Comparison of ENCODE assay signal across 21 cellular contexts in the genomic region with DNA sequence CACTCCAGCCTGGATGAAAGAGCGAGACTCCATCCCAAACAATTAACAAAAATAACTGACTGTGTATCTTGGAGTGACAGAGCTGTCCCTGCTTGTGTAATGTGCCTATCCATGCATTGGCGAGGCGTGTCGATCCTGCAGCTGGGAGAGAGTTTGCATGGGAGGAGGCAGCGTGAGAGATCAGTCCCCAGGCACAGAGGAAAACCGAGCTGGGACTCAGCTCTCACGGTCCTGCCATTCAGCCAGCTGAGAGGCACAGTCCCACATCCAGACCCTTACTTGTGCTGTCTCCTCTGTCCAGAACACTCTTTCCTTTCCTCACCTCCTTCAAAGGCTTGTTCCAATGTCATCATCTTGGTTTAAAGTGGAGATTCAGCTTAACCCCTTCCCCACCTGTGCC. TPM values are rescaled to one million over a fixed set of nuclear protein-coding genes. Genes with fewer than 3 reads are reported as not detected.
DNase-seq lines count a peak whose midpoint lies in the region; ATAC-seq lines count a peak whose summit lies in the region.
"Had no signal": no experiment of that assay in that cellular context is flagged by ENCODE, and none has a peak within 500 bp of the region (broad histone marks: within the 10 kb centered on the region; RNA-seq: fewer than 3 reads in every experiment).

No MANE protein-coding gene starts in this region.

- H3K36me3 ChIP-seq in GM23248 (ENCODE audit: low read depth): no peaks in the 10 kb centered on the region
- no peaks in the 10 kb centered on the region for H3K36me3 ChIP-seq in esophagus (ENCODE audit: control insufficient read depth in 2 of 2, insufficient read depth in 2 of 2, low read length in 1 of 2)
- H3K36me3 ChIP-seq: BE2C, lower lobe of right lung, SJCRH30, spleen, tibial nerve had no signal

- H3K4me2 ChIP-seq in GM23248 (ENCODE audit: unreplicated experiment): no peak overlapping the region

- no peaks in the 10 kb centered on the region for H3K79me2 ChIP-seq in GM23248 (ENCODE audit: insufficient read depth)

- H3K9me3 ChIP-seq in GM23248 (ENCODE audit: low read depth) (no peaks in the 10 kb centered on the region), esophagus (ENCODE audit: control insufficient read depth in 2 of 2, insufficient read depth in 1 of 2, low read depth in 1 of 2, low read length in 1 of 2) (no peaks in the 10 kb centered on the region)
- H3K9me3 ChIP-seq: BE2C, lower lobe of right lung, SJCRH30, tibial nerve had no signal

- no peaks in the 10 kb centered on the region for H3K9me2 ChIP-seq in GM23248 (ENCODE audit: insufficient read depth)

- H3K4me3 ChIP-seq in GM23248 (no peak overlapping the region), esophagus (ENCODE audit: low read depth in 1 of 2, low read length in 2 of 2) (no peak overlapping the region)
- H3K4me3 ChIP-seq: lower lobe of right lung, SJCRH30, spleen, tibial nerve had no signal

- WGBS in GM23248 (ENCODE audit: low coverage in 1 of 2, low lambda C conversion rate in 2 of 2, missing lambda C conversion rate in 2 of 2), 2 experiments: 18 to 19% methylated on average over 7 of the region's 7 CpGs
- WGBS in esophagus, 2 donors: 26 to 62% methylated on average over 7 of the region's 7 CpGs

- no peaks in the 10 kb centered on the region for H3K27me3 ChIP-seq in GM23248 (replicated peaks; ENCODE audit: insufficient read depth)
- H3K27me3 ChIP-seq in esophagus (ENCODE audit: control insufficient read depth in 1 of 2, insufficient read depth in 2 of 2, low read length in 2 of 2): no peaks in the 10 kb centered on the region
- H3K27me3 ChIP-seq: BE2C, SJCRH30 had no signal

- H3F3A ChIP-seq in GM23248 (ENCODE audit: insufficient read depth): no peaks in the 10 kb centered on the region

- H3K4me1 ChIP-seq in GM23248 (ENCODE audit: insufficient read depth) (no peaks in the 10 kb centered on the region), esophagus (ENCODE audit: control insufficient read depth in 2 of 2, insufficient read depth in 2 of 2, low read length in 1 of 2) (peaks cover 2 to 4% of the 10 kb centered on the region in 2 donors)
- H3K4me1 ChIP-seq: SJCRH30 had no signal

- in situ Hi-C loops in GM23248 (cut with MboI): no loop called here

- H3K27ac ChIP-seq in GM23248 (no peak overlapping the region), esophagus (ENCODE audit: low read depth in 2 of 2, low read length in 1 of 2) (peak overlapping the region; percentile 15 to 61)
- H3K27ac ChIP-seq: lower lobe of right lung, SJCRH30, spleen, tibial nerve had no signal

- no peak overlapping the region for H2AFZ ChIP-seq in GM23248

- H4K20me1 ChIP-seq in GM23248 (ENCODE audit: insufficient read depth): no peaks in the 10 kb centered on the region

- ATAC-seq in GM19467 (IDR thresholded peaks at IDR 0.05; ENCODE audit: unreplicated experiment) (no peak), GM18858 (IDR thresholded peaks at IDR 0.05; ENCODE audit: unreplicated experiment) (no peak)
- ATAC-seq: stimulated activated memory B cell treated with anti-CD40 and anti-IgM and Interleukin-4, amounts not matched to agents 10 μg/mL and 1 μg/mL and 100 μg/mL, for 72 hours had no signal

- no peak overlapping the region for H3K9ac ChIP-seq in GM23248

- DNase-seq in COLO668 (lab: John Stamatoyannopoulos, UW; ENCODE audit: unreplicated experiment) (peak; percentile 53), GM23248 (peak; percentile 16), NCI-H345 (lab: John Stamatoyannopoulos, UW) (peak; percentile 60), globus pallidus (ENCODE audit: low spot score) (no peak), SKM-1 (lab: John Stamatoyannopoulos, UW; ENCODE audit: unreplicated experiment) (no peak)
- DNase-seq: activated CD4-positive, alpha-beta T cell treated with anti-CD3 and anti-CD28 coated beads, Interleukin-2, amount 10 ng/mL, durations not matched to agents 24 days and 14 days; activated naive CD4-positive, alpha-beta T cell treated with anti-CD3 and anti-CD28 coated beads, Interleukin-2, amount 50 U/mL, for 16 hours; activated T-cell treated with anti-CD3 and anti-CD28 coated beads for 4 hours; glutamatergic neuron; Karpas-422; lower lobe of right lung; naive B cell; spleen had no signal

RNA-seq across cellular contexts. Expression of a gene that starts 11.9 kb away (rescaled TPM):
- total RNA-seq in GM23248 (2014; rRNA removed; shearing (Covaris generic)): not detected in 2 replicates
- polyA plus RNA-seq in GM23248 (2016; fragmentation: Nextera tagmentation; extraction: Ambion mirVana) (not detected in 2 replicates), esophagus (100 to 1,000 TPM; 295 to 320 TPM)
- total RNA-seq: activated CD4-positive, alpha-beta T cell treated with anti-CD3 and anti-CD28 coated beads, Interleukin-2, amount 10 ng/mL, durations not matched to agents 24 days and 14 days; dermis blood vessel endothelial cell; spleen; tibial nerve had no signal

RNA-seq across cellular contexts. Expression of a gene that starts 28.5 kb away (rescaled TPM):
- total RNA-seq in GM23248 (2014; rRNA removed; shearing (Covaris generic)): 0.22 TPM in 1 of 2 replicates, not detected in the other
- polyA plus RNA-seq in GM23248 (2016; fragmentation: Nextera tagmentation; extraction: Ambion mirVana) (not detected in 2 replicates), esophagus (1 to 10 TPM; 2.9 to 7.5 TPM)
- total RNA-seq: dermis blood vessel endothelial cell, SJCRH30 had no signal

Comparison
In these comparisons a context has a peak if more than half of its experiments do, and no peak if none do; other contexts are left out.
1. DNase-seq: peak in COLO668 (single experiment), GM23248 (single experiment) and NCI-H345 (single experiment); none in globus pallidus (single experiment) and SKM-1 (single experiment).
2. RNA of a gene that starts 11.9 kb away (polyA plus RNA-seq): 295 to 320 TPM in esophagus; not detected in GM23248; every median in the first group is over 100 times any median in the second.